22 cellular contexts compared by ENCODE assay signal in the genomic region with DNA sequence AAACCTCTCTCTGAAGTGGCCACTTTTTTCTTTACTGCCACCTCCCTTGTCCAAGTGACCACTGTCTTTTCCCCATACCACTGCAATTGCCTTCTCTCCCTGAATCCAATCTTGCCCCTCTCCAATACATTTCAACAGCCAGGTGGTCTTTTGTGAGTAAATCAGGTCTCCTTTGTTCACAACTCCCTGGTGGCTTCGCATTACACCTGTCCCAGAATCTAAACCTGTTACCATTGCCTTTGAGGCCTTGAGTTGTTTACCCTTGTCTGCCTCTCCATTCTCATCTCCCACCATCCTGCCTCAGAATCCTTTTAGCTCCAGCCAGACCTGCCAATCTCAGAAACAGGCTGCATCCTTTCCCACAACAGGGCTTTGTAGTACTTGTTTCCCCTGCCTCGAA. TPM values are rescaled to one million over a fixed set of nuclear protein-coding genes. Genes with fewer than 3 reads are reported as not detected.
A peak's percentile ranks its signal among the peaks of the same experiment; 100 is the strongest.
DNase-seq lines count a peak whose midpoint lies in the region; ATAC-seq and TF ChIP-seq lines count a peak whose summit lies in the region.
"Had no signal": no experiment of that assay in that cellular context is flagged by ENCODE, and none has a peak within 500 bp of the region (broad histone marks: within the 10 kb centered on the region; RNA-seq: fewer than 3 reads in every experiment).

No MANE protein-coding gene starts in this region.

- no peak for ATAC-seq in GM18505 (IDR thresholded peaks at IDR 0.05; ENCODE audit: unreplicated experiment)
- ATAC-seq: pancreas had no signal

- H3K4me3 Mint-ChIP-seq in glutamatergic neuron (ENCODE audit: unreplicated experiment): no peak overlapping the region
- H3K4me3 Mint-ChIP-seq: activated CD4-positive, alpha-beta memory T cell treated with anti-CD3 and anti-CD28 coated beads for 36 hours; activated naive CD4-positive, alpha-beta T cell treated with anti-CD3 and anti-CD28 coated beads, Interleukin-2, amount 50 U/mL, for 24 hours had no signal

- no peaks in the 10 kb centered on the region for H3K36me3 Mint-ChIP-seq in glutamatergic neuron (ENCODE audit: unreplicated experiment)
- H3K36me3 Mint-ChIP-seq: activated CD4-positive, alpha-beta memory T cell treated with anti-CD3 and anti-CD28 coated beads for 36 hours; activated naive CD4-positive, alpha-beta T cell treated with anti-CD3 and anti-CD28 coated beads, Interleukin-2, amount 50 U/mL, for 24 hours; CD4-positive, alpha-beta memory T cell had no signal

- TF ChIP-seq CTCF in glutamatergic neuron (IDR thresholded peaks at IDR 0.05; ENCODE audit: partially characterized antibody, unreplicated experiment): no peak

- H3K27me3 Mint-ChIP-seq in glutamatergic neuron (ENCODE audit: unreplicated experiment): peaks cover 2% of the 10 kb centered on the region

- no peaks in the 10 kb centered on the region for H3K4me1 Mint-ChIP-seq in glutamatergic neuron (ENCODE audit: low read depth, unreplicated experiment)

- DNase-seq in NCI-H1417 (lab: John Stamatoyannopoulos, UW): peak in 2 of 3 experiments; percentile 33 to 68
- no peak for DNase-seq in NCI-H1417 treated with DMSO at 0.1 percent for 48 hours (lab: John Stamatoyannopoulos, UW)
- peak; percentile 12 for DNase-seq in NCI-H1092 (lab: John Stamatoyannopoulos, UW)
- DNase-seq in NCI-H2171 treated with DMSO at 0.1 percent for 48 hours (lab: John Stamatoyannopoulos, UW): peak; percentile 91
- DNase-seq in glutamatergic neuron: no peak
- no peak for DNase-seq in NCI-H446 (lab: John Stamatoyannopoulos, UW)
- no peak for DNase-seq in hypothalamus (lab: John Stamatoyannopoulos, UW)
- DNase-seq: 8988T; activated CD4-positive, alpha-beta memory T cell treated with anti-CD3 and anti-CD28 coated beads for 36 hours; activated CD8-positive, alpha-beta memory T cell treated with anti-CD3 and anti-CD28 coated beads, Interleukin-2, amount 50 U/mL, for 4 hours; anterior cingulate cortex; CD4-positive, alpha-beta memory T cell; effector CD8-positive, alpha-beta T cell; erythroblast; GDM1; H7; NCI-H2029; NCI-H524 treated with DMSO at 0.1 percent for 48 hours; pancreas; stimulated activated CD4-positive, alpha-beta T cell treated with anti-CD3 and anti-CD28 coated beads, Interleukin-2, amount 100 ng/mL, for 24 hours had no signal

- TF ChIP-seq POLR2A in GM18505 (IDR thresholded peaks at IDR 0.05; ENCODE audit: borderline replicate concordance, extremely low read depth, insufficient read depth, insufficient read length): no peak

- H3K9me3 Mint-ChIP-seq in glutamatergic neuron (ENCODE audit: unreplicated experiment): peaks cover 4% of the 10 kb centered on the region
- H3K9me3 Mint-ChIP-seq: activated CD4-positive, alpha-beta memory T cell treated with anti-CD3 and anti-CD28 coated beads for 36 hours; activated naive CD4-positive, alpha-beta T cell treated with anti-CD3 and anti-CD28 coated beads, Interleukin-2, amount 50 U/mL, for 24 hours had no signal

- H3K27ac Mint-ChIP-seq in glutamatergic neuron (ENCODE audit: unreplicated experiment): peak overlapping the region; percentile 40
- H3K27ac Mint-ChIP-seq: activated CD4-positive, alpha-beta memory T cell treated with anti-CD3 and anti-CD28 coated beads for 36 hours; activated naive CD4-positive, alpha-beta T cell treated with anti-CD3 and anti-CD28 coated beads, Interleukin-2, amount 50 U/mL, for 24 hours had no signal

RNA-seq across cellular contexts. Expression of gene DYNLT5, which starts 21.8 kb away (rescaled TPM):
- 1.4 TPM for total RNA-seq in glutamatergic neuron (ENCODE audit: unreplicated experiment)
- total RNA-seq: activated CD4-positive, alpha-beta memory T cell treated with anti-CD3 and anti-CD28 coated beads for 36 hours; CD4-positive, alpha-beta memory T cell had no signal

Comparison
In these comparisons a context has a peak if more than half of its experiments do, and no peak if none do; other contexts are left out.
1. DNase-seq: peak in NCI-H1417 (2 of 3), NCI-H1092 (single experiment) and NCI-H2171 treated with DMSO at 0.1 percent for 48 hours (single experiment); none in NCI-H1417 treated with DMSO at 0.1 percent for 48 hours (single experiment), glutamatergic neuron (single experiment), NCI-H446 (0 of 2) and hypothalamus (0 of 51).